ENCODE assay signal across 1 cellular context in genomic region chr2:142872900-142873724, GRCh38.
A peak's percentile ranks its signal among the peaks of the same experiment; 100 is the strongest.
TF ChIP-seq lines count a peak whose summit lies in the region.

No MANE protein-coding gene starts in this region.

TF ChIP-seq in HepG2, 621 proteins besides CTCF, POLR2A, EP300 and RAD21 (continued from another document):
- TF ChIP-seq ZNF121 (CRISPR knock-in tag; IDR thresholded peaks at IDR 0.05): no peak
- peak; percentile 38; the same call in 1 of the 2 replicates for TF ChIP-seq NCOA2 (CRISPR knock-in tag; IDR thresholded peaks at IDR 0.05)
- peak; percentile 87 for TF ChIP-seq NFE2L2 (IDR thresholded peaks at IDR 0.05; ENCODE audit: low read length)
- peak; percentile 97 for TF ChIP-seq ZBTB21 (CRISPR knock-in tag; IDR thresholded peaks at IDR 0.05)
- TF ChIP-seq FOSL2 (CRISPR knock-in tag; IDR thresholded peaks at IDR 0.05): peak; percentile 54; the same call in 1 of the 2 replicates
- peak; percentile 48; the same call in 1 of the 2 replicates for TF ChIP-seq GATAD2A (CRISPR knock-in tag; IDR thresholded peaks at IDR 0.05)
- TF ChIP-seq ZNF530 (CRISPR knock-in tag; IDR thresholded peaks at IDR 0.05; ENCODE audit: low read depth): no peak
- TF ChIP-seq KAT8 (CRISPR knock-in tag; IDR thresholded peaks at IDR 0.05): 0 out of 2 replicates have a peak, but pooled peaks have one; percentile 32
- TF ChIP-seq HOMEZ (CRISPR knock-in tag; IDR thresholded peaks at IDR 0.05; ENCODE audit: low read depth): peak; percentile 76; the same call in 1 of the 2 replicates
- peak; percentile 50; the same call in 1 of the 2 replicates for TF ChIP-seq CREM (IDR thresholded peaks at IDR 0.05)
- no peak for TF ChIP-seq CREM (CRISPR knock-in tag; IDR thresholded peaks at IDR 0.05)
